Comparison of ENCODE assay signal across 25 cellular contexts in genomic region chr17:81000089-81000630, GRCh38.
"Had no signal": no experiment of that assay in that cellular context is flagged by ENCODE, and none has a peak within 500 bp of the region (broad histone marks: within the 10 kb centered on the region; RNA-seq: fewer than 3 reads in every experiment).

No MANE protein-coding gene starts in this region.

- FAIRE-seq: colon, small intestine had no signal

- H3K27ac ChIP-seq: breast epithelium, esophagus squamous epithelium, gastrocnemius medialis, stomach, suprapubic skin had no signal

- DNase-seq: activated CD4-positive, alpha-beta T cell treated with anti-CD3 and anti-CD28 coated beads, Interleukin-2, amount 50 U/mL, for 4 hours; activated CD8-positive, alpha-beta memory T cell treated with anti-CD3 and anti-CD28 coated beads, Interleukin-2, amount 50 U/mL, for 48 hours; activated naive CD4-positive, alpha-beta T cell; activated naive CD8-positive, alpha-beta T cell treated with anti-CD3 and anti-CD28 coated beads, Interleukin-2, amount 10 ng/mL, durations not matched to agents 7 days and 5 days; activated T-cell treated with anti-CD3 and anti-CD28 coated beads, Interleukin-2, amount 50 U/mL, for 4 hours; amniotic stem cell; esophagus squamous epithelium; gastrocnemius medialis; hippocampal formation; mesendoderm; naive thymus-derived CD4-positive, alpha-beta T cell; stimulated activated CD4-positive, alpha-beta T cell treated with anti-CD3 and anti-CD28 coated beads, Interleukin-15, amount 100 ng/mL, for 24 hours; T-helper 1 cell; T-helper 9 cell had no signal

- H3K36me3 Mint-ChIP-seq: type B pancreatic cell had no signal

- H3K4me3 Mint-ChIP-seq: activated naive CD8-positive, alpha-beta T cell treated with anti-CD3 and anti-CD28 coated beads, Interleukin-2, amount 10 ng/mL, durations not matched to agents 7 days and 5 days; activated T-cell treated with anti-CD3 and anti-CD28 coated beads, Interleukin-2, amount 50 U/mL, for 4 hours; central memory CD8-positive, alpha-beta T cell; naive thymus-derived CD4-positive, alpha-beta T cell; neural crest cell; stimulated activated memory B cell treated with anti-CD40 and anti-IgM and Interleukin-4, amounts not matched to agents 10 μg/mL and 1 μg/mL and 100 μg/mL, for 72 hours; type B pancreatic cell had no signal

- H3K4me3 ChIP-seq: breast epithelium, esophagus squamous epithelium, gastrocnemius medialis, stomach, suprapubic skin had no signal

- H3K9me3 ChIP-seq: breast epithelium, esophagus squamous epithelium, gastrocnemius medialis, stomach, suprapubic skin had no signal

- ATAC-seq: activated T-cell treated with anti-CD3 and anti-CD28 coated beads, Interleukin-2, amount 50 U/mL, for 4 hours; naive thymus-derived CD4-positive, alpha-beta T cell; sciatic nerve; stimulated activated memory B cell treated with anti-CD40 and anti-IgM and Interleukin-4, amounts not matched to agents 10 μg/mL and 1 μg/mL and 100 μg/mL, for 72 hours had no signal

- H3K27ac Mint-ChIP-seq: activated naive CD8-positive, alpha-beta T cell treated with anti-CD3 and anti-CD28 coated beads, Interleukin-2, amount 10 ng/mL, durations not matched to agents 7 days and 5 days; activated T-helper 2 cell treated with anti-CD3 and anti-CD28 coated beads, Interferon-gamma antibody, Interleukin-2, Interleukin-4, amounts not matched to agents 10 μg/mL and 5 μg/mL and 100 μg/mL, durations not matched to agents 14 hours and 24 hours and 36 hours; naive thymus-derived CD4-positive, alpha-beta T cell; stimulated activated memory B cell treated with anti-CD40 and anti-IgM and Interleukin-4, amounts not matched to agents 10 μg/mL and 1 μg/mL and 100 μg/mL, for 72 hours; type B pancreatic cell had no signal

- H3K9me3 Mint-ChIP-seq: activated naive CD8-positive, alpha-beta T cell treated with anti-CD3 and anti-CD28 coated beads, Interleukin-2, amount 10 ng/mL, durations not matched to agents 7 days and 5 days; activated T-cell treated with anti-CD3 and anti-CD28 coated beads, Interleukin-2, amount 50 U/mL, for 4 hours; activated T-helper 2 cell treated with anti-CD3 and anti-CD28 coated beads, Interferon-gamma antibody, Interleukin-2, Interleukin-4, amounts not matched to agents 10 μg/mL and 5 μg/mL and 100 μg/mL, durations not matched to agents 14 hours and 24 hours and 36 hours; central memory CD8-positive, alpha-beta T cell; naive thymus-derived CD4-positive, alpha-beta T cell; neural crest cell; stimulated activated memory B cell treated with anti-CD40 and anti-IgM and Interleukin-4, amounts not matched to agents 10 μg/mL and 1 μg/mL and 100 μg/mL, for 72 hours; type B pancreatic cell had no signal
